In genomic region chr10:12566161-12567115, GRCh38 we compare ENCODE assay signal across 16 cellular contexts.
DNase-seq lines count a peak whose midpoint lies in the region; TF ChIP-seq lines count a peak whose summit lies in the region.
"Had no signal": no experiment of that assay in that cellular context is flagged by ENCODE, and none has a peak within 500 bp of the region (broad histone marks: within the 10 kb centered on the region; RNA-seq: fewer than 3 reads in every experiment).

No MANE protein-coding gene starts in this region.

- H3K4me3 ChIP-seq in astrocyte of the cerebellum (ENCODE audit: low read depth, low read length), result no peak overlapping the region
- no peak overlapping the region for H3K4me3 ChIP-seq in right atrium auricular region
- H3K4me3 ChIP-seq in stomach smooth muscle (ENCODE audit: low read length in 2 of 2), result peak overlapping the region in 1 of 2 donors; percentile 15
- H3K4me3 ChIP-seq: colonic mucosa, upper lobe of left lung had no signal

- H3K36me3 ChIP-seq in right atrium auricular region (no peaks in the 10 kb centered on the region), stomach smooth muscle (ENCODE audit: control insufficient read depth in 2 of 2, insufficient read depth in 2 of 2, low read length in 2 of 2) (no peaks in the 10 kb centered on the region)
- H3K36me3 ChIP-seq: colonic mucosa, upper lobe of left lung had no signal

- TF ChIP-seq CTCF in astrocyte of the cerebellum (IDR thresholded peaks at IDR 0.05; ENCODE audit: low read depth, low read length, missing control alignments) (no peak), right atrium auricular region (IDR thresholded peaks at IDR 0.05) (no peak)

- peaks cover 0 to 17% of the 10 kb centered on the region in 2 donors for H3K4me1 ChIP-seq in right atrium auricular region
- H3K4me1 ChIP-seq in stomach smooth muscle (ENCODE audit: control insufficient read depth, insufficient read depth, low read length), result peaks cover 2% of the 10 kb centered on the region
- H3K4me1 ChIP-seq: colonic mucosa, upper lobe of left lung had no signal

- in situ Hi-C loops in astrocyte of the cerebellum (cut with HindIII; ENCODE audit: low sequenced_read_pairs), result no loop called here
- in situ Hi-C loops in KBM-7 (cut with MboI; ENCODE audit: low pct_unique_long_range_greater_than_20kb, low sequenced_read_pairs), result no loop called here

- H3K27ac ChIP-seq in right atrium auricular region, result peak overlapping the region; percentile 26 to 40
- H3K27ac ChIP-seq in stomach smooth muscle (ENCODE audit: low read length), result peak overlapping the region; percentile 6
- H3K27ac ChIP-seq: colonic mucosa, upper lobe of left lung had no signal

- no peak overlapping the region for H3K9ac ChIP-seq in stomach smooth muscle (ENCODE audit: low read length in 2 of 2)

- DNase-seq in Daoy (ENCODE audit: low read depth), result peak; percentile 9
- DNase-seq in astrocyte of the cerebellum (ENCODE audit: low read depth), result peak; percentile 60
- peak; percentile 76 for DNase-seq in right atrium auricular region (ENCODE audit: low spot score)
- DNase-seq in KBM-7, result no peak
- no peak for DNase-seq in kidney tubule cell (ENCODE audit: low spot score)
- no peak for DNase-seq in activated naive CD4-positive, alpha-beta T cell treated with anti-CD3 and anti-CD28 coated beads, Interleukin-2, amount 50 U/mL, for 16 hours
- DNase-seq in stimulated activated CD4-positive, alpha-beta T cell treated with anti-CD3 and anti-CD28 coated beads, Interleukin-2, amount 100 ng/mL, for 24 hours, result no peak
- DNase-seq: activated CD8-positive, alpha-beta memory T cell treated with anti-CD3 and anti-CD28 coated beads, Interleukin-2, amount 50 U/mL, for 4 hours; activated naive CD8-positive, alpha-beta T cell treated with anti-CD3 and anti-CD28 coated beads, Interleukin-2, amount 10 ng/mL, durations not matched to agents 7 days and 5 days; CD4-positive, CD25-positive, alpha-beta regulatory T cell; colonic mucosa; NCI-H1092 treated with DMSO at 0.1 percent for 48 hours; NCI-H345; PC-3; upper lobe of left lung had no signal

- H3K9me3 ChIP-seq in right atrium auricular region, result no peaks in the 10 kb centered on the region
- H3K9me3 ChIP-seq in stomach smooth muscle (ENCODE audit: control insufficient read depth in 2 of 2, low read length in 2 of 2), result no peaks in the 10 kb centered on the region
- H3K9me3 ChIP-seq: colonic mucosa, upper lobe of left lung had no signal

- H3K27me3 ChIP-seq in right atrium auricular region (no peaks in the 10 kb centered on the region), stomach smooth muscle (ENCODE audit: control insufficient read depth in 1 of 2, insufficient read depth in 2 of 2, low read length in 2 of 2) (no peaks in the 10 kb centered on the region)
- H3K27me3 ChIP-seq: colonic mucosa, upper lobe of left lung had no signal

Comparison
In these comparisons a context has a peak if more than half of its experiments do, and no peak if none do; other contexts are left out.
1. DNase-seq: peak in Daoy (single experiment), astrocyte of the cerebellum (single experiment) and right atrium auricular region (single experiment); none in KBM-7 (single experiment), kidney tubule cell (single experiment), activated naive CD4-positive, alpha-beta T cell treated with anti-CD3 and anti-CD28 coated beads, Interleukin-2, amount 50 U/mL, for 16 hours (single experiment) and stimulated activated CD4-positive, alpha-beta T cell treated with anti-CD3 and anti-CD28 coated beads, Interleukin-2, amount 100 ng/mL, for 24 hours (0 of 2).